10 cellular contexts compared by ENCODE assay signal in genomic region chr5:117077142-117077541, GRCh38.
DNase-seq lines count a peak whose midpoint lies in the region; ATAC-seq and TF ChIP-seq lines count a peak whose summit lies in the region.
"Had no signal": no experiment of that assay in that cellular context is flagged by ENCODE, and none has a peak within 500 bp of the region (broad histone marks: within the 10 kb centered on the region; RNA-seq: fewer than 3 reads in every experiment).

No MANE protein-coding gene starts in this region.

- no peak for TF ChIP-seq POLR2A in prostate gland (IDR thresholded peaks at IDR 0.05)

- H2BK15ac ChIP-seq in mesenchymal stem cell (ENCODE audit: low read depth, poor library complexity, severe bottlenecking) = no peak overlapping the region

- H2BK5ac ChIP-seq in mesenchymal stem cell (ENCODE audit: low read depth, low read length, poor library complexity, severe bottlenecking) = no peak overlapping the region

- no peak overlapping the region for H3K23ac ChIP-seq in mesenchymal stem cell (ENCODE audit: low read length in 2 of 2)

- no peak overlapping the region for H2BK120ac ChIP-seq in mesenchymal stem cell (ENCODE audit: low read depth, low read length)

- WGBS in mesenchymal stem cell = 92% methylated on average over 2 of the region's 2 CpGs
- 92% methylated on average over 2 of the region's 2 CpGs for WGBS in prostate gland

- no peaks in the 10 kb centered on the region for H3K4me1 ChIP-seq in mesenchymal stem cell (ENCODE audit: control insufficient read depth, insufficient read depth, low read depth, low read length)
- H3K4me1 ChIP-seq in prostate gland (replicated peaks) = no peaks in the 10 kb centered on the region

- no peak overlapping the region for H2AFZ ChIP-seq in mesenchymal stem cell (ENCODE audit: low read depth, low read length)

- H3K9me3 ChIP-seq in mesenchymal stem cell (ENCODE audit: control insufficient read depth, low read length) (peaks cover 6% of the 10 kb centered on the region), prostate gland (no peaks in the 10 kb centered on the region)
- H3K9me3 ChIP-seq: ovary had no signal

- no peaks in the 10 kb centered on the region for H3K79me1 ChIP-seq in mesenchymal stem cell (replicated peaks; ENCODE audit: low read length, poor library complexity, severe bottlenecking)

- DNase-seq in ELR (ENCODE audit: low read depth) (peak; percentile 0), H4 (ENCODE audit: low spot score) (peak; percentile 28), SW480 (ENCODE audit: low spot score) (peak; percentile 5), mesenchymal stem cell (peak; percentile 31), activated gamma-delta T cell (lab: John Stamatoyannopoulos, UW) (no peak), prostate gland (ENCODE audit: low spot score) (no peak)
- DNase-seq: dermis blood vessel endothelial cell, NCI-H2029 treated with DMSO at 0.1 percent for 48 hours, ovary had no signal

- no peak overlapping the region for H3K9ac ChIP-seq in mesenchymal stem cell (ENCODE audit: low read length)

- H3K18ac ChIP-seq in mesenchymal stem cell (ENCODE audit: low read depth in 1 of 2, low read length in 2 of 2) = no peak overlapping the region

- no peak overlapping the region for H2BK12ac ChIP-seq in mesenchymal stem cell (ENCODE audit: low read length in 2 of 2)

- no peaks in the 10 kb centered on the region for H3K27me3 ChIP-seq in mesenchymal stem cell (ENCODE audit: control insufficient read depth in 1 of 2, insufficient read depth in 1 of 2, low read length in 2 of 2)
- H3K27me3 ChIP-seq in prostate gland (replicated peaks; ENCODE audit: insufficient read depth) = no peaks in the 10 kb centered on the region
- H3K27me3 ChIP-seq: ovary had no signal

- no peak overlapping the region for H2AK5ac ChIP-seq in mesenchymal stem cell (ENCODE audit: low read length, severe bottlenecking)

- no peak for TF ChIP-seq CTCF in prostate gland (IDR thresholded peaks at IDR 0.05)

- no peak for ATAC-seq in HG03135 (IDR thresholded peaks at IDR 0.05; ENCODE audit: unreplicated experiment)

- H3K36me3 ChIP-seq in mesenchymal stem cell (ENCODE audit: control insufficient read depth in 1 of 2, insufficient read depth in 2 of 2, low read depth in 1 of 2, low read length in 2 of 2) = no peaks in the 10 kb centered on the region
- no peaks in the 10 kb centered on the region for H3K36me3 ChIP-seq in prostate gland
- H3K36me3 ChIP-seq: ovary had no signal

- intact Hi-C loops in prostate gland (cut with DNase I) = no loop called here

- H3K4ac ChIP-seq in mesenchymal stem cell (ENCODE audit: low read depth in 1 of 2, low read length in 2 of 2) = no peak overlapping the region

- no peak overlapping the region for H3K4me2 ChIP-seq in mesenchymal stem cell (ENCODE audit: low read length, poor library complexity, severe bottlenecking)

- H4K8ac ChIP-seq in mesenchymal stem cell (ENCODE audit: low read length) = no peak overlapping the region

- H3K27ac ChIP-seq in mesenchymal stem cell (ENCODE audit: low read length, poor library complexity, severe bottlenecking) (no peak overlapping the region), prostate gland (no peak overlapping the region)
- H3K27ac ChIP-seq: ovary had no signal

- no peak overlapping the region for H4K91ac ChIP-seq in mesenchymal stem cell (ENCODE audit: low read length)

- H3K4me3 ChIP-seq in mesenchymal stem cell (ENCODE audit: insufficient read depth in 1 of 2, low read depth in 1 of 2, low read length in 2 of 2) = no peak overlapping the region
- H3K4me3 ChIP-seq in prostate gland = no peak overlapping the region
- H3K4me3 ChIP-seq: ovary had no signal

- no peak overlapping the region for H3K14ac ChIP-seq in mesenchymal stem cell (ENCODE audit: low read length in 2 of 2)

Comparison
In these comparisons a context has a peak if more than half of its experiments do, and no peak if none do; other contexts are left out.
1. DNase-seq: peak in ELR (single experiment), H4 (single experiment), SW480 (single experiment) and mesenchymal stem cell (single experiment); none in activated gamma-delta T cell (single experiment) and prostate gland (single experiment).